ENCODE assay signal across 27 cellular contexts in the genomic region with DNA sequence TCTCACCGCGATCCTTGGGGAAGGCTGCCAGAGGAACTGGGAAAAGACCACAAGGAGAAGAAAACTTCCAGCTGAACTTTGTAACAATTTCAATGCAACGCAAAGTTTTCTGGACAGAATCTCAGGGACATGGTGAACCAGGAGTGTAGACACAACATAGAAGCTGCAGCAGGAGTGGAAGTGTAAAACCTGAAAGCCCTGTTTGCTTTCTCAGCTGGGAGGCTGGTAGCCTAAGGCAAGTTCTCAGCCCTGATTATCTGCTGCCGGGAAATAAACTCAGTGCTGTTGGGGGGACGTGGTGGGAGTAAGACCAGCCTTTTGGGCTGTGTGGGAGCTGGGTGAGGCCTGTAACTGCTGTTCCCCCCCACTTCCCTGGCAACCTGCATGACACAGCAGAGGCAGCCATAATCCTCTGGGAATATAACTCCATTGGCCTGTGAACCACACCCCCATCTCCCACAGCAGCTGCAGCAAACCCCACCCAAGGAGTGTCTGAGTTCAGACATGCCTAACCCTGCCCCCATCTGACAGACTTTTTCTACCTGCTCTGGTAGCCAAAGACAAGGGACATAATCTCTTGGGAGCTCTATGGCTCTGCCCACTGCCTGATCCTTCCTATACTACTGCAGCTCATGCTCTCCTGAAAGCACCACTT.
DNase-seq lines count a peak whose midpoint lies in the region; ATAC-seq and TF ChIP-seq lines count a peak whose summit lies in the region.
"Had no signal": no experiment of that assay in that cellular context is flagged by ENCODE, and none has a peak within 500 bp of the region (broad histone marks: within the 10 kb centered on the region; RNA-seq: fewer than 3 reads in every experiment).

No MANE protein-coding gene starts in this region.

- peak; percentile 13 for DNase-seq in SIG-M5 treated with dmso at 0.1 percent for 504 hours (lab: John Stamatoyannopoulos, UW; ENCODE audit: unreplicated experiment)
- DNase-seq in SIG-M5 (lab: John Stamatoyannopoulos, UW): no peak
- DNase-seq in memory B cell (ENCODE audit: low spot score in 2 of 2): no peak
- DNase-seq in type B pancreatic cell (ENCODE audit: extremely low spot score, unreplicated experiment): no peak
- DNase-seq in NCI-H526 treated with DMSO at 0.1 percent for 48 hours (lab: John Stamatoyannopoulos, UW): no peak
- DNase-seq in activated CD4-positive, alpha-beta T cell treated with anti-CD3 and anti-CD28 coated beads for 36 hours: no peak
- DNase-seq: activated CD4-positive, alpha-beta T cell treated with anti-CD3 and anti-CD28 coated beads, Interleukin-2, amount 10 ng/mL, durations not matched to agents 24 days and 14 days; activated CD8-positive, alpha-beta memory T cell treated with anti-CD3 and anti-CD28 coated beads, Interleukin-2, amount 10 ng/mL, durations not matched to agents 7 days and 5 days; aorta; C1 segment of cervical spinal cord; dorsolateral prefrontal cortex; EL; erythroblast; gastrocnemius medialis; hypothalamus; lower lobe of right lung; NCI-H446; right cardiac atrium; stimulated activated CD4-positive, alpha-beta T cell treated with anti-CD3 and anti-CD28 coated beads, Interleukin-15, amount 100 ng/mL, for 24 hours; stomach; upper lobe of right lung had no signal

- POLR2A ChIA-PET in activated CD4-positive, alpha-beta T cell treated with anti-CD3 and anti-CD28 coated beads for 36 hours (lab: Charles Lee): no interaction called here

- H3K4me1 Mint-ChIP-seq in memory B cell: peaks cover 11% of the 10 kb centered on the region
- peaks cover 4% of the 10 kb centered on the region for H3K4me1 Mint-ChIP-seq in type B pancreatic cell (ENCODE audit: unreplicated experiment)
- H3K4me1 Mint-ChIP-seq in activated CD4-positive, alpha-beta T cell treated with anti-CD3 and anti-CD28 coated beads for 36 hours: no peaks in the 10 kb centered on the region
- H3K4me1 Mint-ChIP-seq: activated CD4-positive, alpha-beta T cell treated with anti-CD3 and anti-CD28 coated beads, Interleukin-2, amount 10 ng/mL, durations not matched to agents 24 days and 14 days; activated CD8-positive, alpha-beta memory T cell treated with anti-CD3 and anti-CD28 coated beads, Interleukin-2, amount 10 ng/mL, durations not matched to agents 7 days and 5 days; activated naive CD4-positive, alpha-beta T cell treated with anti-CD3 and anti-CD28 coated beads, Interleukin-2, amount 50 U/mL, for 24 hours; central memory CD8-positive, alpha-beta T cell had no signal

- intact Hi-C loops in activated CD4-positive, alpha-beta T cell treated with anti-CD3 and anti-CD28 coated beads for 36 hours (cut with DNase I, micrococcal nuclease): no loop called here

- TF ChIP-seq CTCF in VCaP (conservative IDR thresholded peaks at IDR 0.05): no peak
- TF ChIP-seq CTCF in type B pancreatic cell (conservative IDR thresholded peaks at IDR 0.05): no peak

- H3K27me3 Mint-ChIP-seq in memory B cell (no peaks in the 10 kb centered on the region), type B pancreatic cell (no peaks in the 10 kb centered on the region)
- peaks cover 9% of the 10 kb centered on the region for H3K27me3 Mint-ChIP-seq in activated CD4-positive, alpha-beta T cell treated with anti-CD3 and anti-CD28 coated beads for 36 hours

- CTCF ChIA-PET in activated CD4-positive, alpha-beta T cell treated with anti-CD3 and anti-CD28 coated beads for 36 hours (lab: Charles Lee): no interaction called here

- H3K27ac Mint-ChIP-seq in memory B cell: peak overlapping the region; percentile 55
- H3K27ac Mint-ChIP-seq in type B pancreatic cell: peak overlapping the region; percentile 95
- H3K27ac Mint-ChIP-seq in activated CD4-positive, alpha-beta T cell treated with anti-CD3 and anti-CD28 coated beads for 36 hours: no peak overlapping the region
- H3K27ac Mint-ChIP-seq: activated CD4-positive, alpha-beta T cell treated with anti-CD3 and anti-CD28 coated beads, Interleukin-2, amount 10 ng/mL, durations not matched to agents 24 days and 14 days; activated CD8-positive, alpha-beta memory T cell treated with anti-CD3 and anti-CD28 coated beads, Interleukin-2, amount 10 ng/mL, durations not matched to agents 7 days and 5 days; activated naive CD4-positive, alpha-beta T cell treated with anti-CD3 and anti-CD28 coated beads, Interleukin-2, amount 50 U/mL, for 24 hours; T-helper 1 cell treated with Interleukin-12 subunit alpha and Interleukin-12 subunit beta and Interleukin-4 antibody, amounts not matched to agents 30 μg/mL and 1 μg/mL, for 36 hours had no signal

- H3K9me3 Mint-ChIP-seq in memory B cell: peaks cover 20% of the 10 kb centered on the region
- peaks cover 33% of the 10 kb centered on the region for H3K9me3 Mint-ChIP-seq in type B pancreatic cell
- H3K9me3 Mint-ChIP-seq in activated CD4-positive, alpha-beta T cell treated with anti-CD3 and anti-CD28 coated beads for 36 hours (ENCODE audit: low read depth): peaks cover 10% of the 10 kb centered on the region

- H3K36me3 Mint-ChIP-seq in memory B cell: peaks cover 59% of the 10 kb centered on the region
- H3K36me3 Mint-ChIP-seq in type B pancreatic cell: peaks cover 10% of the 10 kb centered on the region
- no peaks in the 10 kb centered on the region for H3K36me3 Mint-ChIP-seq in activated CD4-positive, alpha-beta T cell treated with anti-CD3 and anti-CD28 coated beads for 36 hours (ENCODE audit: low read depth)

- H3K27ac ChIP-seq in VCaP: peak overlapping the region; percentile 23; the same call in 1 of the 2 replicates
- H3K27ac ChIP-seq: dorsolateral prefrontal cortex, gastrocnemius medialis, lower lobe of right lung, stomach, upper lobe of right lung had no signal

- ATAC-seq in memory B cell (ENCODE audit: low read depth) (no peak), GM19397 (IDR thresholded peaks at IDR 0.05; ENCODE audit: unreplicated experiment) (no peak)
- no peak for ATAC-seq in activated CD4-positive, alpha-beta T cell treated with anti-CD3 and anti-CD28 coated beads for 36 hours
- ATAC-seq: activated CD8-positive, alpha-beta memory T cell treated with anti-CD3 and anti-CD28 coated beads, Interleukin-2, amount 10 ng/mL, durations not matched to agents 7 days and 5 days; gastrocnemius medialis; lower lobe of right lung; Panc1; right cardiac atrium; upper lobe of right lung had no signal

- H3K4me3 Mint-ChIP-seq in memory B cell (no peak overlapping the region), type B pancreatic cell (peak overlapping the region; percentile 73)
- no peak overlapping the region for H3K4me3 Mint-ChIP-seq in activated CD4-positive, alpha-beta T cell treated with anti-CD3 and anti-CD28 coated beads for 36 hours
- H3K4me3 Mint-ChIP-seq: activated CD4-positive, alpha-beta T cell treated with anti-CD3 and anti-CD28 coated beads, Interleukin-2, amount 10 ng/mL, durations not matched to agents 24 days and 14 days; activated CD8-positive, alpha-beta memory T cell treated with anti-CD3 and anti-CD28 coated beads, Interleukin-2, amount 10 ng/mL, durations not matched to agents 7 days and 5 days; activated naive CD4-positive, alpha-beta T cell treated with anti-CD3 and anti-CD28 coated beads, Interleukin-2, amount 50 U/mL, for 24 hours; central memory CD8-positive, alpha-beta T cell; T-helper 1 cell treated with Interleukin-12 subunit alpha and Interleukin-12 subunit beta and Interleukin-4 antibody, amounts not matched to agents 30 μg/mL and 1 μg/mL, for 36 hours had no signal
